ENCODE assay signal across 1 cellular context in genomic region chr17:63621684-63622570, GRCh38.
TF ChIP-seq lines count a peak whose summit lies in the region.

Gene MAP3K3 (plus strand): TSS chr17:63622417. CDS start chr17:63622760, 343 bp downstream.

TF ChIP-seq in HepG2, 621 proteins besides CTCF, POLR2A, EP300 and RAD21 (continued from another document and continues in another):
- TF ChIP-seq ATF6 (CRISPR knock-in tag; conservative IDR thresholded peaks at IDR 0.05) (no peak), GABPA (IDR thresholded peaks at IDR 0.05; ENCODE audit: low read depth, low read length) (peak; percentile 20; the same call in 1 of the 2 replicates), GABPA (CRISPR knock-in tag; IDR thresholded peaks at IDR 0.05; ENCODE audit: low read depth) (peak; percentile 60), ZNF790 (CRISPR knock-in tag; IDR thresholded peaks at IDR 0.05; ENCODE audit: borderline replicate concordance) (no peak), ZNF788 (CRISPR knock-in tag; IDR thresholded peaks at IDR 0.05; ENCODE audit: borderline replicate concordance) (peak; percentile 62; the same call in 1 of the 2 replicates), PAX8 (CRISPR knock-in tag; IDR thresholded peaks at IDR 0.05; ENCODE audit: borderline replicate concordance) (peak; percentile 82; the same call in 1 of the 2 replicates), CREBL2 (CRISPR knock-in tag; IDR thresholded peaks at IDR 0.05; ENCODE audit: borderline replicate concordance) (peak; percentile 80; the same call in 1 of the 2 replicates), SNAPC2 (CRISPR knock-in tag; IDR thresholded peaks at IDR 0.05) (no peak), ZNF44 (CRISPR knock-in tag; IDR thresholded peaks at IDR 0.05) (peak; percentile 25; the same call in 1 of the 2 replicates), CEBPZ (IDR thresholded peaks at IDR 0.05; ENCODE audit: low read length) (no peak; the same call in 1 of the 2 replicates), ZNF646 (CRISPR knock-in tag; IDR thresholded peaks at IDR 0.05) (no peak), IRF9 (CRISPR knock-in tag; IDR thresholded peaks at IDR 0.05; ENCODE audit: borderline replicate concordance) (no peak), LCORL (IDR thresholded peaks at IDR 0.05) (peak; percentile 35; the same call in 1 of the 2 replicates), LCORL (CRISPR knock-in tag; IDR thresholded peaks at IDR 0.05) (peak; percentile 68; the same call in 1 of the 2 replicates), FOXK2 (IDR thresholded peaks at IDR 0.05) (peak; percentile 62; the same call in 1 of the 2 replicates), NFYC (CRISPR knock-in tag; IDR thresholded peaks at IDR 0.05) (peak; percentile 90), RARA (CRISPR knock-in tag; IDR thresholded peaks at IDR 0.05) (no peak), MATR3 (CRISPR knock-in tag; IDR thresholded peaks at IDR 0.05) (no peak), RBFOX2 (IDR thresholded peaks at IDR 0.05; ENCODE audit: low read depth, low read length) (peak; percentile 88), REL (CRISPR knock-in tag; conservative IDR thresholded peaks at IDR 0.05) (no peak), ZBTB8A (CRISPR knock-in tag; IDR thresholded peaks at IDR 0.05; ENCODE audit: borderline replicate concordance, low read depth) (no peak; the same call in 1 of the 2 replicates), YEATS4 (CRISPR knock-in tag; IDR thresholded peaks at IDR 0.05; ENCODE audit: borderline replicate concordance) (no peak; the same call in 1 of the 2 replicates), SNAPC5 (CRISPR knock-in tag; IDR thresholded peaks at IDR 0.05; ENCODE audit: borderline replicate concordance) (no peak), BCL3 (CRISPR knock-in tag; IDR thresholded peaks at IDR 0.05) (peak; percentile 89; the same call in 1 of the 2 replicates), MYNN (CRISPR knock-in tag; IDR thresholded peaks at IDR 0.05; ENCODE audit: low read depth) (no peak), RBAK (CRISPR knock-in tag; IDR thresholded peaks at IDR 0.05) (no peak), LBX2 (CRISPR knock-in tag; IDR thresholded peaks at IDR 0.05; ENCODE audit: borderline replicate concordance) (peak; percentile 91; the same call in 1 of the 2 replicates), TEAD2 (CRISPR knock-in tag; IDR thresholded peaks at IDR 0.05) (no peak), ZNF850 (CRISPR knock-in tag; conservative IDR thresholded peaks at IDR 0.05) (no peak), ZNF468 (CRISPR knock-in tag; IDR thresholded peaks at IDR 0.05) (no peak), ZC3H4 (CRISPR knock-in tag; IDR thresholded peaks at IDR 0.05; ENCODE audit: borderline replicate concordance) (no peak), WIZ (CRISPR knock-in tag; IDR thresholded peaks at IDR 0.05) (0 out of 2 replicates have a peak, but pooled peaks have one; percentile 75), AKNA (CRISPR knock-in tag; IDR thresholded peaks at IDR 0.05; ENCODE audit: borderline replicate concordance) (no peak), ZNF382 (CRISPR knock-in tag; IDR thresholded peaks at IDR 0.05; ENCODE audit: borderline replicate concordance) (no peak), MNT (IDR thresholded peaks at IDR 0.05) (peak; percentile 40; the same call in 1 of the 2 replicates), MAFK (conservative IDR thresholded peaks at IDR 0.05 in 1 of 2, IDR thresholded peaks at IDR 0.05 in 1 of 2; ENCODE audit: low read length in 2 of 2) (no peak), ZNF619 (CRISPR knock-in tag; IDR thresholded peaks at IDR 0.05) (peak; percentile 63; the same call in 1 of the 2 replicates), ZNF451 (CRISPR knock-in tag; IDR thresholded peaks at IDR 0.05) (peak; percentile 85)
